Comparison of ENCODE assay signal across 1 cellular context in genomic region chr5:75236322-75237316, GRCh38.
TF ChIP-seq lines count a peak whose summit lies in the region.

ANKRD31 (minus strand) TSS chr5:75236878; CDS start chr5:75236686, 192 bp downstream.

TF ChIP-seq in GM12878, 131 proteins besides CTCF, POLR2A, EP300 and RAD21 (continued from another document and continues in another):
- TF ChIP-seq ZNF687 (IDR thresholded peaks at IDR 0.05) = peak; percentile 21; the same call in 1 of the 2 replicates
- no peak for TF ChIP-seq CHD2 (IDR thresholded peaks at IDR 0.05; ENCODE audit: borderline replicate concordance, low read depth, low read length)
- peak; percentile 29; the same call in 1 of the 2 replicates for TF ChIP-seq RUNX3 (IDR thresholded peaks at IDR 0.05; ENCODE audit: low read length)
- no peak for TF ChIP-seq E2F8 (IDR thresholded peaks at IDR 0.05; ENCODE audit: low read depth, partially characterized antibody)
- peak; percentile 91 for TF ChIP-seq ZNF207 (IDR thresholded peaks at IDR 0.05; ENCODE audit: borderline replicate concordance)
- TF ChIP-seq ELK1 (IDR thresholded peaks at IDR 0.05; ENCODE audit: low read depth, low read length) = peak; percentile 94
- no peak for TF ChIP-seq IKZF2 (IDR thresholded peaks at IDR 0.05)
- TF ChIP-seq WRNIP1 (IDR thresholded peaks at IDR 0.05; ENCODE audit: borderline replicate concordance, low read depth, low read length) = no peak
- no peak; the same call in 1 of the 2 replicates for TF ChIP-seq HCFC1 (IDR thresholded peaks at IDR 0.05; ENCODE audit: low read length)
- no peak for TF ChIP-seq KDM1A (IDR thresholded peaks at IDR 0.05; ENCODE audit: borderline replicate concordance)
- TF ChIP-seq E2F4 (IDR thresholded peaks at IDR 0.05; ENCODE audit: low read depth, low read length) = no peak
- no peak; the same call in 1 of the 2 replicates for TF ChIP-seq POLR2AphosphoS5 (IDR thresholded peaks at IDR 0.05; ENCODE audit: low read length)
- no peak for TF ChIP-seq MYB (IDR thresholded peaks at IDR 0.05; ENCODE audit: borderline replicate concordance, low read depth, low read length)
- no peak for TF ChIP-seq RBBP5 (conservative IDR thresholded peaks at IDR 0.05)
- TF ChIP-seq ATF7 (IDR thresholded peaks at IDR 0.05; ENCODE audit: low read depth) = no peak
- TF ChIP-seq JUND (IDR thresholded peaks at IDR 0.05; ENCODE audit: low read depth, low read length) = no peak
- peak; percentile 78 for TF ChIP-seq ZNF217 (IDR thresholded peaks at IDR 0.05)
- TF ChIP-seq ZNF274 (IDR thresholded peaks at IDR 0.05; ENCODE audit: insufficient read depth, insufficient read length) = no peak
- no peak for TF ChIP-seq REST (IDR thresholded peaks at IDR 0.05; ENCODE audit: low read depth, low read length)
- TF ChIP-seq ZBTB11 (CRISPR knock-in tag; IDR thresholded peaks at IDR 0.05) = no peak
- TF ChIP-seq STAT1 (conservative IDR thresholded peaks at IDR 0.05) = peak; percentile 93
- TF ChIP-seq BACH1 (IDR thresholded peaks at IDR 0.05; ENCODE audit: borderline replicate concordance) = peak; percentile 97
- TF ChIP-seq MXI1 (IDR thresholded peaks at IDR 0.05; ENCODE audit: low read depth, low read length) = peak; percentile 85
- no peak for TF ChIP-seq KAT2A (conservative IDR thresholded peaks at IDR 0.05; ENCODE audit: control insufficient read depth, low read depth, low read length)
- TF ChIP-seq CHD4 (IDR thresholded peaks at IDR 0.05) = no peak
- no peak for TF ChIP-seq NFYA (IDR thresholded peaks at IDR 0.05; ENCODE audit: borderline replicate concordance, low read depth, low read length)
- no peak for TF ChIP-seq PKNOX1 (IDR thresholded peaks at IDR 0.05)
- peak; percentile 94; the same call in 1 of the 2 replicates for TF ChIP-seq RB1 (IDR thresholded peaks at IDR 0.05; ENCODE audit: borderline replicate concordance)
- TF ChIP-seq HDAC2 (IDR thresholded peaks at IDR 0.05) = no peak
- 0 out of 2 replicates have a peak, but pooled peaks have one; percentile 57 for TF ChIP-seq ZNF592 (IDR thresholded peaks at IDR 0.05)
